ENCODE assay signal across 13 cellular contexts in the genomic region with DNA sequence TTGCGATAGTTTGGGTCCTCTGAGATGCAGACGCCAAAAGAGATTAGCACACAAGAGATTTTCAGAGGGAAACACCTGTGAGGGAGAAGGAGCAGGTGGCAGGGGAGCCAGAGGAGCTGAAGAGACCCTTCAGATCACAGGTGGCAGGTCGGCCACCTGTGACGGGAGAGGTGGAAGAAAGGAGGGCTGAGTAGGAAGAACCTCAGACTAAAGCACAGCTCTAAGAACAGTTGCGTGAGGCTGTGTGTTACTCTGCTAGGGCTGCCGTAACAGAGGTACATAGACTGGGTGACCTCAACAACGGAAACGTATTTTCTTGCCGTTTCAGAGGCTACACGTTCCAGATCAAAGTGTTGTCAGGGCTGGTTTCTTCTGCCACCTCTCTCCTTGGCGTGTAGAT. TPM values are rescaled to one million over a fixed set of nuclear protein-coding genes. Genes with fewer than 3 reads are reported as not detected.
A peak's percentile ranks its signal among the peaks of the same experiment; 100 is the strongest.
DNase-seq lines count a peak whose midpoint lies in the region; ATAC-seq lines count a peak whose summit lies in the region.
"Had no signal": no experiment of that assay in that cellular context is flagged by ENCODE, and none has a peak within 500 bp of the region (broad histone marks: within the 10 kb centered on the region; RNA-seq: fewer than 3 reads in every experiment).

No MANE protein-coding gene starts in this region.

- no peak for ATAC-seq in activated CD4-positive, alpha-beta T cell treated with anti-CD3 and anti-CD28 coated beads for 36 hours
- ATAC-seq in GM18873 (IDR thresholded peaks at IDR 0.05; ENCODE audit: low FRiP score, unreplicated experiment), result no peak
- ATAC-seq: HCT116 had no signal

- H3K27me3 Mint-ChIP-seq in activated CD4-positive, alpha-beta T cell treated with anti-CD3 and anti-CD28 coated beads for 36 hours, result peaks cover 9% of the 10 kb centered on the region
- H3K27me3 Mint-ChIP-seq: CD4-positive, CD25-positive, alpha-beta regulatory T cell had no signal

- no peak overlapping the region for H3K4me3 Mint-ChIP-seq in activated CD4-positive, alpha-beta T cell treated with anti-CD3 and anti-CD28 coated beads for 36 hours
- H3K4me3 Mint-ChIP-seq: CD4-positive, CD25-positive, alpha-beta regulatory T cell had no signal

- peak overlapping the region; percentile 31 for H3K27ac Mint-ChIP-seq in activated CD4-positive, alpha-beta T cell treated with anti-CD3 and anti-CD28 coated beads for 36 hours

- DNase-seq in DMS53 (lab: John Stamatoyannopoulos, UW), result peak; percentile 49
- no peak for DNase-seq in DMS53 treated with DMSO at 0.1 percent for 48 hours (lab: John Stamatoyannopoulos, UW; ENCODE audit: unreplicated experiment)
- no peak for DNase-seq in activated CD4-positive, alpha-beta T cell treated with anti-CD3 and anti-CD28 coated beads for 36 hours
- no peak for DNase-seq in activated CD4-positive, alpha-beta T cell treated with anti-CD3 and anti-CD28 coated beads for 4 hours
- DNase-seq in NCI-H2171 treated with DMSO at 0.1 percent for 48 hours (lab: John Stamatoyannopoulos, UW), result peak; percentile 77
- DNase-seq in iPS-NIHi7 (ENCODE audit: extremely low spot score), result no peak
- no peak for DNase-seq in HPDE6-E6E7 (ENCODE audit: extremely low spot score)
- DNase-seq: CD4-positive, CD25-positive, alpha-beta regulatory T cell; DND-41; GF-D8; GM23248 had no signal

- intact Hi-C loops in activated CD4-positive, alpha-beta T cell treated with anti-CD3 and anti-CD28 coated beads for 36 hours (cut with DNase I, micrococcal nuclease), result no loop called here

- no peaks in the 10 kb centered on the region for H3K9me3 Mint-ChIP-seq in activated CD4-positive, alpha-beta T cell treated with anti-CD3 and anti-CD28 coated beads for 36 hours (ENCODE audit: low read depth)

- CTCF ChIA-PET in activated CD4-positive, alpha-beta T cell treated with anti-CD3 and anti-CD28 coated beads for 36 hours (lab: Charles Lee), result no interaction called here

- POLR2A ChIA-PET in activated CD4-positive, alpha-beta T cell treated with anti-CD3 and anti-CD28 coated beads for 36 hours (lab: Charles Lee), result no interaction called here

- H3K4me1 Mint-ChIP-seq in activated CD4-positive, alpha-beta T cell treated with anti-CD3 and anti-CD28 coated beads for 36 hours, result peaks cover 5% of the 10 kb centered on the region
- H3K4me1 Mint-ChIP-seq: CD4-positive, CD25-positive, alpha-beta regulatory T cell had no signal

- no peaks in the 10 kb centered on the region for H3K36me3 Mint-ChIP-seq in activated CD4-positive, alpha-beta T cell treated with anti-CD3 and anti-CD28 coated beads for 36 hours (ENCODE audit: low read depth)
- H3K36me3 Mint-ChIP-seq: CD4-positive, CD25-positive, alpha-beta regulatory T cell had no signal

RNA-seq across cellular contexts. Expression of a gene that starts 38.5 kb away (rescaled TPM):
- total RNA-seq in activated CD4-positive, alpha-beta T cell treated with anti-CD3 and anti-CD28 coated beads for 36 hours, result under 1 TPM; 0.61 to 0.73 TPM
- total RNA-seq: GM23248 had no signal

RNA-seq across cellular contexts. Expression of a gene that starts 45.0 kb away (rescaled TPM):
- total RNA-seq in activated CD4-positive, alpha-beta T cell treated with anti-CD3 and anti-CD28 coated beads for 36 hours, result 10 to 100 TPM; 40.1 to 47.2 TPM

RNA-seq across cellular contexts. Expression of a gene that starts 59.8 kb away (rescaled TPM):
- total RNA-seq in activated CD4-positive, alpha-beta T cell treated with anti-CD3 and anti-CD28 coated beads for 36 hours, result under 1 TPM; 0.19 to 0.37 TPM
- total RNA-seq: GM23248 had no signal

Comparison
In these comparisons a context has a peak if more than half of its experiments do, and no peak if none do; other contexts are left out.
1. DNase-seq: peak in DMS53 (single experiment) and NCI-H2171 treated with DMSO at 0.1 percent for 48 hours (single experiment); none in DMS53 treated with DMSO at 0.1 percent for 48 hours (single experiment), activated CD4-positive, alpha-beta T cell treated with anti-CD3 and anti-CD28 coated beads for 36 hours (single experiment), activated CD4-positive, alpha-beta T cell treated with anti-CD3 and anti-CD28 coated beads for 4 hours (0 of 2), iPS-NIHi7 (single experiment) and HPDE6-E6E7 (single experiment).